In the genomic region with DNA sequence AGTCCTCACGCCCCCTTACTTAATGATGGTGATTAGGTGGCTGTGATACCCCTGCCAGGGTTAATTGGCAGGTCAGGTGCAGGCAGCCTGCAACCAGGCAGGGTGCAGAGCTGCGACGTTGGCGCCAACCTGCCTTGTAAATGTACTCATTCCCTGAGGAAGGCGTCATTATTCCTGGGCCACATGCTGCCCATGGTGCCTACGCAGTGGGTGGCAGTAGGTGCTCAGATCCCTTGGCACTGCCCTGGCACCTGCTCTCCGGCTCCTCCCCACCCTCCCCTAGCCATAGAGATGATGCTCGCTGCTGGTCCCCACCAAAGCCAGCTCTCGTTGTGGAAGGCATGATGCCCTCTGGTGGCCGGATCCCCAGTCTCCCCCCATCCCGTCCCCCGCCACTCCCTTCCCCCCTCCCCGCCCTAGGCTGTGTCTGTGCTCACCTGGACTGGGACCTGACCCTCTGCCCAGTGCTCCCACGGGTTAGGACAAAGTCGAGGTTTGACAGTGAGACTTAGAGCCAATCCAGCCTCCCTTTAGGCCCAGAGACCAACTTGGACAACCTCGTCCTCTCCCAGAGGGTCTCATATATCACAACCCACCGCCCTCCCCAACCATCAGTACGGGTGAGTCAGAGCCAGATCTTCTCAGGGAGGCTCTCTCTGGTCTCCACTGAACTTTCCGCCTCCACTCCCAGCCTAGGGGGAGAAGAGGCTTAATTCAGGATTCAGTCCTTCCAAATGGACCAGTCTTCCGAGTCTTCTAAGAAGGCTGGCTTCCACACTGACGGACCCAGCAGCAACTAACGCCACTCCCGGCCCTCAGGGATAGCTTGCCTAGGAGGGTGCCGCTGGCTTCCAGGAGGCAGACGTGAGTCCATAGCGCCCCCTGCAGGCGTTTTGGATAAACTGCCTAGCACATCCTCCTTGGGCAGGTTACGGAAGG, we compare ENCODE assay signal across 8 cellular contexts. TPM values are rescaled to one million over a fixed set of nuclear protein-coding genes. Genes with fewer than 3 reads are reported as not detected.
DNase-seq lines count a peak whose midpoint lies in the region; ATAC-seq and TF ChIP-seq lines count a peak whose summit lies in the region.

No MANE protein-coding gene starts in this region.

- H3K9me2 ChIP-seq in DOHH2 (replicated peaks; ENCODE audit: control insufficient read depth, low read length), result no peaks in the 10 kb centered on the region

- H3K27me3 ChIP-seq in DOHH2 (ENCODE audit: control insufficient read depth, low read length), result no peaks in the 10 kb centered on the region
- no peaks in the 10 kb centered on the region for H3K27me3 ChIP-seq in HUES6 (ENCODE audit: control insufficient read depth, insufficient read depth, low read length)
- no peaks in the 10 kb centered on the region for H3K27me3 ChIP-seq in effector memory CD4-positive, alpha-beta T cell (replicated peaks; ENCODE audit: control insufficient read depth, insufficient read depth, low read length, poor library complexity, severe bottlenecking)

- peak; percentile 68 for DNase-seq in NOMO-1 treated with DMSO at 0.1 percent for 48 hours (lab: John Stamatoyannopoulos, UW; ENCODE audit: unreplicated experiment)
- DNase-seq in activated CD8-positive, alpha-beta memory T cell treated with anti-CD3 and anti-CD28 coated beads for 24 hours, result peak; percentile 94
- DNase-seq in effector memory CD4-positive, alpha-beta T cell, result peak; percentile 66 to 81 (median 69)
- DNase-seq in lung microvascular endothelial cell (ENCODE audit: low read depth in 2 of 2), result peak; percentile 93
- DNase-seq in stimulated activated CD8-positive, alpha-beta memory T cell treated with anti-CD3 and anti-CD28 coated beads, Interleukin-12 subunit alpha, Interleukin-12 subunit beta, amount 100 ng/mL, for 1 hour (ENCODE audit: low read depth), result peak; percentile 81

- TF ChIP-seq CTCF in DOHH2 (IDR thresholded peaks at IDR 0.05; ENCODE audit: low read depth, low read length, poor library complexity, severe bottlenecking), result peak; percentile 94

- peak overlapping the region; percentile 25 for H3K9ac ChIP-seq in HUES6 (ENCODE audit: low read length)

- H3K4me3 ChIP-seq in DOHH2 (ENCODE audit: low read length) (peak overlapping the region; percentile 70), HUES6 (ENCODE audit: low read depth, low read length) (peak overlapping the region; percentile 71)
- H3K4me3 ChIP-seq in effector memory CD4-positive, alpha-beta T cell (ENCODE audit: insufficient read depth, low read depth, low read length, poor library complexity, severe bottlenecking), result no peak overlapping the region

- peaks cover 41% of the 10 kb centered on the region for H3K4me1 ChIP-seq in DOHH2 (ENCODE audit: control insufficient read depth, low read length)
- peaks cover 17% of the 10 kb centered on the region for H3K4me1 ChIP-seq in HUES6 (ENCODE audit: control insufficient read depth, insufficient read depth, low read length)
- peaks cover 12% of the 10 kb centered on the region for H3K4me1 ChIP-seq in effector memory CD4-positive, alpha-beta T cell (ENCODE audit: control insufficient read depth, insufficient read depth, low read length, poor library complexity, severe bottlenecking)

- H3K79me2 ChIP-seq in DOHH2 (ENCODE audit: control insufficient read depth, low read length), result peaks cover 13% of the 10 kb centered on the region

- H3K9me3 ChIP-seq in DOHH2 (ENCODE audit: control insufficient read depth, insufficient read depth, low read length) (no peaks in the 10 kb centered on the region), HUES6 (ENCODE audit: control insufficient read depth, insufficient read depth, low read depth, low read length) (no peaks in the 10 kb centered on the region)
- H3K9me3 ChIP-seq in effector memory CD4-positive, alpha-beta T cell (ENCODE audit: control insufficient read depth, low read length), result no peaks in the 10 kb centered on the region

- no peaks in the 10 kb centered on the region for H4K20me1 ChIP-seq in DOHH2 (ENCODE audit: control insufficient read depth, insufficient read depth, low read depth, low read length)

- H3K36me3 ChIP-seq in DOHH2 (ENCODE audit: control insufficient read depth, low read length) (peaks cover 25% of the 10 kb centered on the region), HUES6 (ENCODE audit: control insufficient read depth, insufficient read depth, low read length) (peaks cover 15% of the 10 kb centered on the region)
- peaks cover 13% of the 10 kb centered on the region for H3K36me3 ChIP-seq in effector memory CD4-positive, alpha-beta T cell (ENCODE audit: control insufficient read depth, insufficient read depth, low read length)

- no peak for ATAC-seq in HG02610 (IDR thresholded peaks at IDR 0.05; ENCODE audit: unreplicated experiment)

- H3K27ac ChIP-seq in DOHH2 (ENCODE audit: low read depth, low read length) (peak overlapping the region; percentile 53), HUES6 (ENCODE audit: low read depth, low read length) (no peak overlapping the region)
- no peak overlapping the region for H3K27ac ChIP-seq in effector memory CD4-positive, alpha-beta T cell (ENCODE audit: insufficient read depth, low read length, poor library complexity, severe bottlenecking)

- H3K4me2 ChIP-seq in DOHH2 (ENCODE audit: low read length), result peak overlapping the region; percentile 90

- H3F3A ChIP-seq in DOHH2 (ENCODE audit: control insufficient read depth, insufficient read depth), result peaks cover 6% of the 10 kb centered on the region; the same call in 1 of the 2 replicates

RNA-seq across cellular contexts. Expression of gene KRTCAP2, which starts 5.7 kb away (rescaled TPM):
- total RNA-seq in lung microvascular endothelial cell, result 169 and 232 TPM in 2 replicates

RNA-seq across cellular contexts. Expression of gene TRIM46, which starts 6.2 kb away (rescaled TPM):
- total RNA-seq in lung microvascular endothelial cell, result 1.2 and 2.4 TPM in 2 replicates

RNA-seq across cellular contexts. Expression of gene DPM3, which starts 27.1 kb away (rescaled TPM):
- 25.5 and 34.9 TPM in 2 replicates for total RNA-seq in lung microvascular endothelial cell

RNA-seq across cellular contexts. Expression of gene SLC50A1, which starts 31.8 kb away (rescaled TPM):
- total RNA-seq in lung microvascular endothelial cell, result 36.9 and 41.8 TPM in 2 replicates

RNA-seq across cellular contexts. Expression of gene EFNA1, which starts 39.8 kb away (rescaled TPM):
- total RNA-seq in lung microvascular endothelial cell, result 127 and 129 TPM in 2 replicates
